ENCODE assay signal across 6 cellular contexts in the genomic region with DNA sequence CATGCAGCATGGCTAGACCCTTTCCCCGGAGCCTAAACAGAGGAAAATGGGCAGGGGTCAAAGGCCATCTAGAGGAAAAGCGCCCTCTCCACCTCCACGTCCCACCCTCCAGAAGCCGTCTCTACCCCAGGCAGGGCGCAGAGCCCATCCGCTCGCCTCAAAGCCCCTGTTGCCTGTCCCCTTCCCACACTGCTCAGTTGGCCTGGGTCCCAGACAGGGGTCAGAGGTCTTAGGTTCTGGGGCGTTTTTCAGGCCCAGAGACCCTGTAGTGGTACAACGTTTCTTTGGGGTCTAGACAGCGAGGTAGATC. TPM values are rescaled to one million over a fixed set of nuclear protein-coding genes. Genes with fewer than 3 reads are reported as not detected.
DNase-seq lines count a peak whose midpoint lies in the region; ATAC-seq and TF ChIP-seq lines count a peak whose summit lies in the region.

No MANE protein-coding gene starts in this region.

- H3K9ac ChIP-seq in skeletal muscle tissue (ENCODE audit: low read depth in 1 of 3, low read length in 3 of 3) = peak overlapping the region; percentile 98 to 100 (median 100)

- H3K36me3 ChIP-seq in skeletal muscle tissue (ENCODE audit: control insufficient read depth in 3 of 3, insufficient read depth in 3 of 3, low read length in 3 of 3) = peaks cover 7 to 9% (median 9%) of the 10 kb centered on the region in 3 donors

- H3K4me3 Mint-ChIP-seq in IgD-negative memory B cell = peak overlapping the region; percentile 61 to 95 (median 90)

- ATAC-seq in GM19467 (IDR thresholded peaks at IDR 0.05; ENCODE audit: unreplicated experiment) = peak; percentile 8

- no peaks in the 10 kb centered on the region for H3K9me3 ChIP-seq in skeletal muscle tissue (ENCODE audit: control insufficient read depth in 3 of 3, low read length in 3 of 3)

- H3K4me3 ChIP-seq in epithelial cell of esophagus (ENCODE audit: low read length) (peak overlapping the region; percentile 55), skeletal muscle tissue (ENCODE audit: low read length in 3 of 3) (peak overlapping the region; percentile 98 to 100 (median 99))

- no peaks in the 10 kb centered on the region for H3K27me3 ChIP-seq in skeletal muscle tissue (ENCODE audit: control insufficient read depth in 3 of 3, insufficient read depth in 3 of 3, low read length in 3 of 3)

- peak overlapping the region; percentile 77 to 98 (median 87) for H3K27ac Mint-ChIP-seq in IgD-negative memory B cell

- H3K36me3 Mint-ChIP-seq in IgD-negative memory B cell = peaks cover 5% of the 10 kb centered on the region

- no peak for TF ChIP-seq CTCF in epithelial cell of esophagus (IDR thresholded peaks at IDR 0.05; ENCODE audit: insufficient read depth, low read depth, low read length, missing control alignments)

- peaks cover 4 to 14% (median 6%) of the 10 kb centered on the region in 3 donors for H3K4me1 Mint-ChIP-seq in IgD-negative memory B cell

- H3K4me1 ChIP-seq in skeletal muscle tissue (ENCODE audit: control insufficient read depth in 3 of 3, insufficient read depth in 3 of 3, low read length in 3 of 3) = peaks cover 7 to 21% (median 12%) of the 10 kb centered on the region in 3 donors

- no peaks in the 10 kb centered on the region for H3K27me3 Mint-ChIP-seq in IgD-negative memory B cell

- no peak for DNase-seq in epithelial cell of esophagus (ENCODE audit: low read depth)
- DNase-seq in NCI-H345 treated with DMSO at 0.1 percent for 48 hours (lab: John Stamatoyannopoulos, UW; ENCODE audit: unreplicated experiment) = no peak
- DNase-seq in NCI-H1436 (lab: John Stamatoyannopoulos, UW) = no peak

- H3K9me3 Mint-ChIP-seq in IgD-negative memory B cell = no peaks in the 10 kb centered on the region

- peak overlapping the region; percentile 96 for H3K27ac ChIP-seq in skeletal muscle tissue (ENCODE audit: low read depth, low read length)

RNA-seq across cellular contexts. Expression of a gene that starts 0.3 kb away (rescaled TPM):
- 16.2 TPM for polyA plus RNA-seq in IgD-negative memory B cell
- 7.8 TPM for total RNA-seq in skeletal muscle tissue

RNA-seq across cellular contexts. Expression of a gene that starts 0.7 kb away (rescaled TPM):
- polyA plus RNA-seq in IgD-negative memory B cell = not detected
- not detected for total RNA-seq in skeletal muscle tissue

RNA-seq across cellular contexts. Expression of a gene that starts 27.9 kb away (rescaled TPM):
- polyA plus RNA-seq in IgD-negative memory B cell = 29.2 TPM
- 47.5 TPM for total RNA-seq in skeletal muscle tissue

RNA-seq across cellular contexts. Expression of a gene that starts 30.0 kb away (rescaled TPM):
- polyA plus RNA-seq in IgD-negative memory B cell = not detected
- total RNA-seq in skeletal muscle tissue = under 0.01 TPM

RNA-seq across cellular contexts. Expression of a gene that starts 38.1 kb away (rescaled TPM):
- polyA plus RNA-seq in IgD-negative memory B cell = 586 TPM
- 72.5 TPM for total RNA-seq in skeletal muscle tissue
